ENCODE assay signal across 16 cellular contexts in the genomic region with DNA sequence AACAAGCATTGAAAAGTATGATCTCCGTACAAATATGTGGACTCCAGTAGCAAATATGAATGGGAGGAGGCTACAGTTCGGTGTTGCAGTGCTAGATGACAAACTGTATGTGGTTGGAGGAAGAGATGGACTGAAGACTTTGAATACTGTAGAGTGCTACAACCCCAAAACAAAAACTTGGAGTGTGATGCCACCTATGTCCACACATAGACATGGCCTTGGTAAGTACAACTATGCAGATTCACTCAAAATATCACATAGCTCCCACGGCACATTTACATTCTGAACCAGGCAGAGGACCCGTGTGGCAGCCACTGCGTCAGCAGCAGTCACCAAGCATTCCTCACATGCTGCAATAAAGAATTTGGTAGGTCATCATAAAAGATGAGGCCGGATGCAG.
"Had no signal": no experiment of that assay in that cellular context is flagged by ENCODE, and none has a peak within 500 bp of the region (broad histone marks: within the 10 kb centered on the region; RNA-seq: fewer than 3 reads in every experiment).

No MANE protein-coding gene starts in this region.

- ATAC-seq: activated naive CD8-positive, alpha-beta T cell treated with anti-CD3 and anti-CD28 coated beads, Interleukin-2, amount 50 U/mL, for 24 hours; foreskin keratinocyte; naive thymus-derived CD8-positive, alpha-beta T cell had no signal

- H3K4me1 ChIP-seq: ascending aorta, colonic mucosa, esophagus squamous epithelium, foreskin keratinocyte, thyroid gland had no signal

- DNase-seq: activated CD4-positive, alpha-beta memory T cell treated with anti-CD3 and anti-CD28 coated beads for 36 hours; activated CD4-positive, CD25-positive, alpha-beta regulatory T cell treated with anti-CD3 and anti-CD28 coated beads, Interleukin-2, amount 50 U/mL, for 72 hours; activated naive CD4-positive, alpha-beta T cell treated with Interleukin-2 at 50 U/mL for 16 hours; activated naive CD8-positive, alpha-beta T cell treated with anti-CD3 and anti-CD28 coated beads, Interleukin-2, amount 50 U/mL, for 24 hours; activated T-cell treated with anti-CD3 and anti-CD28 coated beads, Interleukin-2, amount 50 U/mL, for 48 hours; colonic mucosa; esophagus squamous epithelium; foreskin keratinocyte; immature natural killer cell; mammary epithelial cell; naive thymus-derived CD8-positive, alpha-beta T cell; posterior cingulate gyrus; thyroid gland had no signal

- H3K27me3 ChIP-seq: ascending aorta, colonic mucosa, esophagus squamous epithelium, foreskin keratinocyte, neutrophil, thyroid gland had no signal

- H3K27ac ChIP-seq: ascending aorta, colonic mucosa, esophagus squamous epithelium, foreskin keratinocyte, neutrophil, skin epidermis, thyroid gland had no signal

- H3K4me3 ChIP-seq: ascending aorta, colonic mucosa, esophagus squamous epithelium, skin epidermis, thyroid gland had no signal

- H3K36me3 ChIP-seq: colonic mucosa, neutrophil had no signal

- H3K9me3 ChIP-seq: ascending aorta, colonic mucosa, esophagus squamous epithelium, neutrophil, thyroid gland had no signal
